In genomic region chr11:116605543-116605942, GRCh38 we compare ENCODE assay signal across 8 cellular contexts.
DNase-seq lines count a peak whose midpoint lies in the region; ATAC-seq and TF ChIP-seq lines count a peak whose summit lies in the region.

No MANE protein-coding gene starts in this region.

- no peaks in the 10 kb centered on the region for H3K4me1 Mint-ChIP-seq in activated CD8-positive, alpha-beta memory T cell treated with anti-CD3 and anti-CD28 coated beads, Interleukin-2, amount 10 ng/mL, durations not matched to agents 7 days and 5 days
- no peaks in the 10 kb centered on the region for H3K4me1 Mint-ChIP-seq in progenitor cell of endocrine pancreas (ENCODE audit: low read depth)

- peak; percentile 65 for DNase-seq in activated CD8-positive, alpha-beta memory T cell treated with anti-CD3 and anti-CD28 coated beads, Interleukin-2, amount 10 ng/mL, durations not matched to agents 7 days and 5 days
- DNase-seq in activated CD8-positive, alpha-beta memory T cell treated with anti-CD3 and anti-CD28 coated beads, Interleukin-2, amount 50 U/mL, for 4 hours: no peak
- DNase-seq in NCI-H460 (ENCODE audit: extremely low read depth, low read depth): peak; percentile 28
- DNase-seq in cerebellar cortex (ENCODE audit: low spot score): peak; percentile 26
- DNase-seq in progenitor cell of endocrine pancreas (ENCODE audit: low spot score, unreplicated experiment): peak; percentile 88
- no peak for DNase-seq in sciatic nerve (ENCODE audit: low spot score)

- no peaks in the 10 kb centered on the region for H3K36me3 Mint-ChIP-seq in activated CD8-positive, alpha-beta memory T cell treated with anti-CD3 and anti-CD28 coated beads, Interleukin-2, amount 10 ng/mL, durations not matched to agents 7 days and 5 days
- no peaks in the 10 kb centered on the region for H3K36me3 Mint-ChIP-seq in progenitor cell of endocrine pancreas (ENCODE audit: insufficient read depth)

- CTCF ChIA-PET in activated CD8-positive, alpha-beta memory T cell treated with anti-CD3 and anti-CD28 coated beads, Interleukin-2, amount 10 ng/mL, durations not matched to agents 7 days and 5 days (lab: Charles Lee): no interaction called here

- peak; percentile 68 for TF ChIP-seq CTCF in progenitor cell of endocrine pancreas (IDR thresholded peaks at IDR 0.05; ENCODE audit: unreplicated experiment)

- no peak overlapping the region for H3K4me3 Mint-ChIP-seq in activated CD8-positive, alpha-beta memory T cell treated with anti-CD3 and anti-CD28 coated beads, Interleukin-2, amount 10 ng/mL, durations not matched to agents 7 days and 5 days
- no peak overlapping the region for H3K4me3 Mint-ChIP-seq in progenitor cell of endocrine pancreas (ENCODE audit: low read depth)

- intact Hi-C loops in sciatic nerve (cut with DNase I): no loop called here

- no peaks in the 10 kb centered on the region for H3K9me3 Mint-ChIP-seq in activated CD8-positive, alpha-beta memory T cell treated with anti-CD3 and anti-CD28 coated beads, Interleukin-2, amount 10 ng/mL, durations not matched to agents 7 days and 5 days (ENCODE audit: low read depth)
- H3K9me3 Mint-ChIP-seq in progenitor cell of endocrine pancreas (ENCODE audit: low read depth): no peaks in the 10 kb centered on the region

- peak; percentile 39 for ATAC-seq in activated CD8-positive, alpha-beta memory T cell treated with anti-CD3 and anti-CD28 coated beads, Interleukin-2, amount 10 ng/mL, durations not matched to agents 7 days and 5 days
- no peak for ATAC-seq in HG02610 (IDR thresholded peaks at IDR 0.05; ENCODE audit: unreplicated experiment)
- ATAC-seq in sciatic nerve: no peak
- ATAC-seq in GM21360 (IDR thresholded peaks at IDR 0.05; ENCODE audit: unreplicated experiment): no peak

- no peak overlapping the region for H3K27ac Mint-ChIP-seq in activated CD8-positive, alpha-beta memory T cell treated with anti-CD3 and anti-CD28 coated beads, Interleukin-2, amount 10 ng/mL, durations not matched to agents 7 days and 5 days
- no peak overlapping the region for H3K27ac Mint-ChIP-seq in progenitor cell of endocrine pancreas

- H3K27me3 Mint-ChIP-seq in activated CD8-positive, alpha-beta memory T cell treated with anti-CD3 and anti-CD28 coated beads, Interleukin-2, amount 10 ng/mL, durations not matched to agents 7 days and 5 days: no peaks in the 10 kb centered on the region
- peaks cover 31% of the 10 kb centered on the region for H3K27me3 Mint-ChIP-seq in progenitor cell of endocrine pancreas

Comparison
In these comparisons a context has a peak if more than half of its experiments do, and no peak if none do; other contexts are left out.
1. DNase-seq: peak in activated CD8-positive, alpha-beta memory T cell treated with anti-CD3 and anti-CD28 coated beads, Interleukin-2, amount 10 ng/mL, durations not matched to agents 7 days and 5 days (single experiment), NCI-H460 (single experiment), cerebellar cortex (single experiment) and progenitor cell of endocrine pancreas (single experiment); none in activated CD8-positive, alpha-beta memory T cell treated with anti-CD3 and anti-CD28 coated beads, Interleukin-2, amount 50 U/mL, for 4 hours (single experiment) and sciatic nerve (single experiment).